ENCODE assay signal across 8 cellular contexts in genomic region chr14:68795602-68796417, GRCh38. TPM values are rescaled to one million over a fixed set of nuclear protein-coding genes. Genes with fewer than 3 reads are reported as not detected.
DNase-seq lines count a peak whose midpoint lies in the region; ATAC-seq and TF ChIP-seq lines count a peak whose summit lies in the region.

No MANE protein-coding gene starts in this region.

- H3K4me3 ChIP-seq in GM06990 (replicated peaks; ENCODE audit: low read depth, low read length): peak overlapping the region; percentile 88

- H3K27ac Mint-ChIP-seq in WTC11: peak overlapping the region; percentile 96

- H3K27ac ChIP-seq in KOPT-K1 (ENCODE audit: low read depth, low read length, poor library complexity, severe bottlenecking): peak overlapping the region; percentile 87
- peak overlapping the region; percentile 96 for H3K27ac ChIP-seq in caudate nucleus (ENCODE audit: low read depth, low read length)

- CTCF ChIA-PET in WTC11 (lab: Charles Lee): interaction anchor here (0.6 to 1.9 kb wide), 5 partner anchors 13 to 862 kb away, joined by 3 to 8 read pairs (median 5); no protein-coding TSS in a partner anchor

- POLR2A ChIA-PET in WTC11 (lab: Charles Lee): interaction anchor here (1.0 to 2.0 kb wide), 4 partner anchors 19 to 79 kb away, joined by 4 to 16 read pairs (median 7); no protein-coding TSS in a partner anchor

- H3K36me3 ChIP-seq in GM06990 (ENCODE audit: control insufficient read depth, insufficient read depth, low read length) (peaks cover 4% of the 10 kb centered on the region; the same call in 1 of the 2 replicates), KOPT-K1 (ENCODE audit: insufficient read depth, low read length) (no peaks in the 10 kb centered on the region)

- H3K4me3 Mint-ChIP-seq in WTC11: peak overlapping the region; percentile 98

- H3K4me1 Mint-ChIP-seq in WTC11: peaks cover 43% of the 10 kb centered on the region

- peak; percentile 39 for ATAC-seq in GM21737 (IDR thresholded peaks at IDR 0.05; ENCODE audit: unreplicated experiment)
- ATAC-seq in WTC11: peak; percentile 54

- no peaks in the 10 kb centered on the region for H3K9me3 ChIP-seq in KOPT-K1 (ENCODE audit: insufficient read depth, low read length, poor library complexity, severe bottlenecking)

- peaks cover 17% of the 10 kb centered on the region for H3K9me3 Mint-ChIP-seq in WTC11

- H3K27me3 Mint-ChIP-seq in WTC11 (ENCODE audit: low read depth): no peaks in the 10 kb centered on the region; the same call in 1 of the 2 replicates

- peaks cover 29% of the 10 kb centered on the region for H3K36me3 Mint-ChIP-seq in WTC11

- peak; percentile 92 for DNase-seq in GM06990 (ENCODE audit: extremely low read depth, insufficient read length)
- peak; percentile 88 for DNase-seq in WTC11 (ENCODE audit: low spot score)
- DNase-seq in caudate nucleus (lab: John Stamatoyannopoulos, UW): peak in 33 of 61 donors; percentile 22 to 71 (median 50)
- peak; percentile 62 for DNase-seq in kidney glomerular epithelial cell (lab: John Stamatoyannopoulos, UW)
- DNase-seq in stimulated activated CD4-positive, alpha-beta T cell treated with anti-CD3 and anti-CD28 coated beads, Interleukin-15, amount 100 ng/mL, for 48 hours (ENCODE audit: low read depth in 2 of 2): peak; percentile 70 to 72
- no peak for DNase-seq in NCI-H128 (lab: John Stamatoyannopoulos, UW; ENCODE audit: unreplicated experiment)

- no peaks in the 10 kb centered on the region for H3K27me3 ChIP-seq in GM06990 (replicated peaks; ENCODE audit: control insufficient read depth, insufficient read depth, low read length)

- TF ChIP-seq CTCF in GM06990 (IDR thresholded peaks at IDR 0.05; ENCODE audit: insufficient read depth, low read length, poor library complexity, severe bottlenecking) (peak; percentile 56), WTC11 (IDR thresholded peaks at IDR 0.05) (peak; percentile 55)

TF ChIP-seq in WTC11, 78 proteins besides CTCF, POLR2A, EP300 and RAD21 (continues in another document):
- TF ChIP-seq, protein P1, sequence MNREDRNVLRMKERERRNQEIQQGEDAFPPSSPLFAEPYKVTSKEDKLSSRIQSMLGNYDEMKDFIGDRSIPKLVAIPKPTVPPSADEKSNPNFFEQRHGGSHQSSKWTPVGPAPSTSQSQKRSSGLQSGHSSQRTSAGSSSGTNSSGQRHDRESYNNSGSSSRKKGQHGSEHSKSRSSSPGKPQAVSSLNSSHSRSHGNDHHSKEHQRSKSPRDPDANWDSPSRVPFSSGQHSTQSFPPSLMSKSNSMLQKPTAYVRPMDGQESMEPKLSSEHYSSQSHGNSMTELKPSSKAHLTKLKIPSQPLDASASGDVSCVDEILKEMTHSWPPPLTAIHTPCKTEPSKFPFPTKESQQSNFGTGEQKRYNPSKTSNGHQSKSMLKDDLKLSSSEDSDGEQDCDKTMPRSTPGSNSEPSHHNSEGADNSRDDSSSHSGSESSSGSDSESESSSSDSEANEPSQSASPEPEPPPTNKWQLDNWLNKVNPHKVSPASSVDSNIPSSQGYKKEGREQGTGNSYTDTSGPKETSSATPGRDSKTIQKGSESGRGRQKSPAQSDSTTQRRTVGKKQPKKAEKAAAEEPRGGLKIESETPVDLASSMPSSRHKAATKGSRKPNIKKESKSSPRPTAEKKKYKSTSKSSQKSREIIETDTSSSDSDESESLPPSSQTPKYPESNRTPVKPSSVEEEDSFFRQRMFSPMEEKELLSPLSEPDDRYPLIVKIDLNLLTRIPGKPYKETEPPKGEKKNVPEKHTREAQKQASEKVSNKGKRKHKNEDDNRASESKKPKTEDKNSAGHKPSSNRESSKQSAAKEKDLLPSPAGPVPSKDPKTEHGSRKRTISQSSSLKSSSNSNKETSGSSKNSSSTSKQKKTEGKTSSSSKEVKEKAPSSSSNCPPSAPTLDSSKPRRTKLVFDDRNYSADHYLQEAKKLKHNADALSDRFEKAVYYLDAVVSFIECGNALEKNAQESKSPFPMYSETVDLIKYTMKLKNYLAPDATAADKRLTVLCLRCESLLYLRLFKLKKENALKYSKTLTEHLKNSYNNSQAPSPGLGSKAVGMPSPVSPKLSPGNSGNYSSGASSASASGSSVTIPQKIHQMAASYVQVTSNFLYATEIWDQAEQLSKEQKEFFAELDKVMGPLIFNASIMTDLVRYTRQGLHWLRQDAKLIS (CRISPR knock-in tag; IDR thresholded peaks at IDR 0.05; ENCODE audit: borderline replicate concordance): 0 out of 2 replicates have a peak, but pooled peaks have one; percentile 54
- TF ChIP-seq ATF1 (CRISPR knock-in tag; IDR thresholded peaks at IDR 0.05) (0 out of 2 replicates have a peak, but pooled peaks have one; percentile 60), ZNF396 (CRISPR knock-in tag; IDR thresholded peaks at IDR 0.05; ENCODE audit: borderline replicate concordance) (no peak), ESRRA (CRISPR knock-in tag; IDR thresholded peaks at IDR 0.05; ENCODE audit: borderline replicate concordance) (peak; percentile 65; the same call in 1 of the 2 replicates), ZNF219 (CRISPR knock-in tag; IDR thresholded peaks at IDR 0.05; ENCODE audit: borderline replicate concordance) (no peak), KAT7 (CRISPR knock-in tag; IDR thresholded peaks at IDR 0.05; ENCODE audit: borderline replicate concordance) (0 out of 2 replicates have a peak, but pooled peaks have one; percentile 31), RELA (CRISPR knock-in tag; IDR thresholded peaks at IDR 0.05; ENCODE audit: borderline replicate concordance) (0 out of 2 replicates have a peak, but pooled peaks have one; percentile 73), TP53 (CRISPR knock-in tag; IDR thresholded peaks at IDR 0.05) (peak; percentile 74; the same call in 1 of the 2 replicates), HMGA2 (CRISPR knock-in tag; IDR thresholded peaks at IDR 0.05) (no peak), CREM (CRISPR knock-in tag; IDR thresholded peaks at IDR 0.05) (0 out of 2 replicates have a peak, but pooled peaks have one; percentile 36), OVOL2 (CRISPR knock-in tag; IDR thresholded peaks at IDR 0.05; ENCODE audit: borderline replicate concordance) (no peak), ZNF423 (CRISPR knock-in tag; IDR thresholded peaks at IDR 0.05) (no peak), CBFB (CRISPR knock-in tag; IDR thresholded peaks at IDR 0.05; ENCODE audit: low read depth) (peak; percentile 53; the same call in 1 of the 2 replicates)
- TF ChIP-seq, protein P2, sequence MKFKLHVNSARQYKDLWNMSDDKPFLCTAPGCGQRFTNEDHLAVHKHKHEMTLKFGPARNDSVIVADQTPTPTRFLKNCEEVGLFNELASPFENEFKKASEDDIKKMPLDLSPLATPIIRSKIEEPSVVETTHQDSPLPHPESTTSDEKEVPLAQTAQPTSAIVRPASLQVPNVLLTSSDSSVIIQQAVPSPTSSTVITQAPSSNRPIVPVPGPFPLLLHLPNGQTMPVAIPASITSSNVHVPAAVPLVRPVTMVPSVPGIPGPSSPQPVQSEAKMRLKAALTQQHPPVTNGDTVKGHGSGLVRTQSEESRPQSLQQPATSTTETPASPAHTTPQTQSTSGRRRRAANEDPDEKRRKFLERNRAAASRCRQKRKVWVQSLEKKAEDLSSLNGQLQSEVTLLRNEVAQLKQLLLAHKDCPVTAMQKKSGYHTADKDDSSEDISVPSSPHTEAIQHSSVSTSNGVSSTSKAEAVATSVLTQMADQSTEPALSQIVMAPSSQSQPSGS (CRISPR knock-in tag; IDR thresholded peaks at IDR 0.05; ENCODE audit: borderline replicate concordance, low read depth): no peak
- TF ChIP-seq, protein P3, sequence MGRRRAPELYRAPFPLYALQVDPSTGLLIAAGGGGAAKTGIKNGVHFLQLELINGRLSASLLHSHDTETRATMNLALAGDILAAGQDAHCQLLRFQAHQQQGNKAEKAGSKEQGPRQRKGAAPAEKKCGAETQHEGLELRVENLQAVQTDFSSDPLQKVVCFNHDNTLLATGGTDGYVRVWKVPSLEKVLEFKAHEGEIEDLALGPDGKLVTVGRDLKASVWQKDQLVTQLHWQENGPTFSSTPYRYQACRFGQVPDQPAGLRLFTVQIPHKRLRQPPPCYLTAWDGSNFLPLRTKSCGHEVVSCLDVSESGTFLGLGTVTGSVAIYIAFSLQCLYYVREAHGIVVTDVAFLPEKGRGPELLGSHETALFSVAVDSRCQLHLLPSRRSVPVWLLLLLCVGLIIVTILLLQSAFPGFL (CRISPR knock-in tag; IDR thresholded peaks at IDR 0.05; ENCODE audit: borderline replicate concordance): no peak
- TF ChIP-seq, protein P4, sequence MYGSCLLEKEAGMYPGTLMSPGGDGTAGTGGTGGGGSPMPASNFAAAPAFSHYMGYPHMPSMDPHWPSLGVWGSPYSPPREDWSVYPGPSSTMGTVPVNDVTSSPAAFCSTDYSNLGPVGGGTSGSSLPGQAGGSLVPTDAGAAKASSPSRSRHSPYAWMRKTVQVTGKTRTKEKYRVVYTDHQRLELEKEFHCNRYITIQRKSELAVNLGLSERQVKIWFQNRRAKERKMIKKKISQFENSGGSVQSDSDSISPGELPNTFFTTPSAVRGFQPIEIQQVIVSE (CRISPR knock-in tag; IDR thresholded peaks at IDR 0.05; ENCODE audit: borderline replicate concordance): no peak
- TF ChIP-seq, protein P5, sequence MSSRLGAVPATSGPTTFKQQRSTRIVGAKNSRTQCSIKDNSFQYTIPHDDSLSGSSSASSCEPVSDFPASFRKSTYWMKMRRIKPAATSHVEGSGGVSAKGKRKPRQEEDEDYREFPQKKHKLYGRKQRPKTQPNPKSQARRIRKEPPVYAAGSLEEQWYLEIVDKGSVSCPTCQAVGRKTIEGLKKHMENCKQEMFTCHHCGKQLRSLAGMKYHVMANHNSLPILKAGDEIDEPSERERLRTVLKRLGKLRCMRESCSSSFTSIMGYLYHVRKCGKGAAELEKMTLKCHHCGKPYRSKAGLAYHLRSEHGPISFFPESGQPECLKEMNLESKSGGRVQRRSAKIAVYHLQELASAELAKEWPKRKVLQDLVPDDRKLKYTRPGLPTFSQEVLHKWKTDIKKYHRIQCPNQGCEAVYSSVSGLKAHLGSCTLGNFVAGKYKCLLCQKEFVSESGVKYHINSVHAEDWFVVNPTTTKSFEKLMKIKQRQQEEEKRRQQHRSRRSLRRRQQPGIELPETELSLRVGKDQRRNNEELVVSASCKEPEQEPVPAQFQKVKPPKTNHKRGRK (CRISPR knock-in tag; IDR thresholded peaks at IDR 0.05; ENCODE audit: borderline replicate concordance): no peak

RNA-seq across cellular contexts. Expression of gene ZFP36L1, which starts 2.9 kb away (rescaled TPM):
- total RNA-seq in WTC11 (2021): 132 to 150 TPM (median 148 TPM) in 3 replicates
